24 cellular contexts compared by ENCODE assay signal in the genomic region with DNA sequence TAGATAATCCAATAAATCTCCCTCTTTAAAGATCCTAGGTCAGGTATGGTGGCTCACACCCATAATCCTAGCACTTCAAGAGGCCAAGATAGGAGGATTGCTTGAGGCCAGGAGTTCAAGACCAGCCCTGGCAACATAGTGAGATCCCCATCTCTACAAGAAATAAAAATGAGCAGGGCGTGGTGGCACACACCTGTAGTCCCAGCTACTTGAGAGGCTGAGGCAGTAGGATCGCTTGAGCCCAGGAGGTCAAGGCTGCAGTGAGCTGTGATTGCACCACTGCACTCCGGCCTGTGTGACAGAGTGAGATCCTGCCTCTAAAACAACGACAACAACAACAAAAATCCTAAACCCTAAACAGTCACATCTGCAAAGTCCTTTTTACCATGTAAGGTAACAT. TPM values are rescaled to one million over a fixed set of nuclear protein-coding genes. Genes with fewer than 3 reads are reported as not detected.
A peak's percentile ranks its signal among the peaks of the same experiment; 100 is the strongest.
DNase-seq lines count a peak whose midpoint lies in the region; ATAC-seq, FAIRE-seq and TF ChIP-seq lines count a peak whose summit lies in the region.
"Had no signal": no experiment of that assay in that cellular context is flagged by ENCODE, and none has a peak within 500 bp of the region (broad histone marks: within the 10 kb centered on the region; RNA-seq: fewer than 3 reads in every experiment).

No MANE protein-coding gene starts in this region.

- H3K36me3 ChIP-seq in HepG2 (replicated peaks in 1 of 2; ENCODE audit: control insufficient read depth in 1 of 2, insufficient read depth in 2 of 2, low read length in 2 of 2), result no peaks in the 10 kb centered on the region
- H3K36me3 ChIP-seq in right lobe of liver, result no peaks in the 10 kb centered on the region
- no peaks in the 10 kb centered on the region for H3K36me3 ChIP-seq in neural progenitor cell
- H3K36me3 ChIP-seq: BE2C, HAP-1 had no signal

- H3K27ac Mint-ChIP-seq in neural progenitor cell, result peak overlapping the region; percentile 20
- H3K27ac Mint-ChIP-seq in stimulated activated naive B cell treated with anti-CD40 and anti-IgM and Interleukin-4, amounts not matched to agents 10 μg/mL and 1 μg/mL and 100 μg/mL, for 72 hours, result peak overlapping the region; percentile 81
- H3K27ac Mint-ChIP-seq: CD4-positive, CD25-positive, alpha-beta regulatory T cell; CD8-positive, alpha-beta memory T cell had no signal

- CTCF ChIA-PET in HepG2 (lab: Yijun Ruan, JAX; ENCODE audit: low intra/inter-chr PET ratio, low total read pairs), result no interaction called here

- in situ Hi-C loops in HepG2 (cut with HindIII; ENCODE audit: extremely low pct_ligation_motif_present, low pct_unique_long_range_greater_than_20kb), result no loop called here

- H3K4me3 Mint-ChIP-seq in neural progenitor cell, result no peak overlapping the region
- no peak overlapping the region for H3K4me3 Mint-ChIP-seq in stimulated activated naive B cell treated with anti-CD40 and anti-IgM and Interleukin-4, amounts not matched to agents 10 μg/mL and 1 μg/mL and 100 μg/mL, for 72 hours
- H3K4me3 Mint-ChIP-seq: CD4-positive, CD25-positive, alpha-beta regulatory T cell; CD8-positive, alpha-beta memory T cell had no signal

- H3K9me3 ChIP-seq in HepG2 (ENCODE audit: low read length), result no peaks in the 10 kb centered on the region
- no peaks in the 10 kb centered on the region for H3K9me3 ChIP-seq in right lobe of liver
- no peaks in the 10 kb centered on the region for H3K9me3 ChIP-seq in neural progenitor cell (ENCODE audit: low read depth)
- H3K9me3 ChIP-seq: BE2C, HAP-1 had no signal

- no peak overlapping the region for H3K9ac ChIP-seq in HepG2 (ENCODE audit: insufficient read depth, low read depth, low read length)
- no peak overlapping the region for H3K9ac ChIP-seq in neural progenitor cell
- H3K9ac ChIP-seq: GM23248 had no signal

- TF ChIP-seq POLR2A in HepG2 (IDR thresholded peaks at IDR 0.05; ENCODE audit: insufficient read depth in 1 of 2, low read depth in 2 of 2, low read length in 2 of 2), result no peak
- TF ChIP-seq POLR2A in right lobe of liver (IDR thresholded peaks at IDR 0.05), result no peak

- H3K4me1 Mint-ChIP-seq in neural progenitor cell, result peaks cover 8% of the 10 kb centered on the region
- H3K4me1 Mint-ChIP-seq in stimulated activated naive B cell treated with anti-CD40 and anti-IgM and Interleukin-4, amounts not matched to agents 10 μg/mL and 1 μg/mL and 100 μg/mL, for 72 hours, result peaks cover 53 to 76% of the 10 kb centered on the region in 2 donors
- H3K4me1 Mint-ChIP-seq: CD8-positive, alpha-beta memory T cell had no signal

- no peaks in the 10 kb centered on the region for H3K36me3 Mint-ChIP-seq in neural progenitor cell
- peaks cover 29 to 36% of the 10 kb centered on the region in 2 donors for H3K36me3 Mint-ChIP-seq in stimulated activated naive B cell treated with anti-CD40 and anti-IgM and Interleukin-4, amounts not matched to agents 10 μg/mL and 1 μg/mL and 100 μg/mL, for 72 hours
- H3K36me3 Mint-ChIP-seq: CD4-positive, CD25-positive, alpha-beta regulatory T cell; CD8-positive, alpha-beta memory T cell had no signal

- no peak for FAIRE-seq in HepG2 (lab: Jason Lieb, UNC)
- FAIRE-seq: A204.1, GM12878, GM19239 had no signal

- intact Hi-C loops in HepG2 (cut with micrococcal nuclease; ENCODE audit: unreplicated experiment) (no loop called here), right lobe of liver (cut with DNase I) (no loop called here)

- no peaks in the 10 kb centered on the region for H3K9me3 Mint-ChIP-seq in neural progenitor cell
- H3K9me3 Mint-ChIP-seq in stimulated activated naive B cell treated with anti-CD40 and anti-IgM and Interleukin-4, amounts not matched to agents 10 μg/mL and 1 μg/mL and 100 μg/mL, for 72 hours, result no peaks in the 10 kb centered on the region
- H3K9me3 Mint-ChIP-seq: CD4-positive, CD25-positive, alpha-beta regulatory T cell had no signal

- H3K27me3 ChIP-seq in HepG2 (ENCODE audit: control insufficient read depth in 1 of 2, insufficient read depth in 2 of 2, low read length in 2 of 2), result peaks cover 0 to 21% of the 10 kb centered on the region in 2 experiments; a peak in 3 of 5 replicates
- H3K27me3 ChIP-seq in right lobe of liver, result no peaks in the 10 kb centered on the region
- H3K27me3 ChIP-seq in neural progenitor cell, result no peaks in the 10 kb centered on the region
- H3K27me3 ChIP-seq: BE2C had no signal

- peaks cover 8% of the 10 kb centered on the region for H3K27me3 Mint-ChIP-seq in neural progenitor cell (ENCODE audit: insufficient read depth, low read depth)
- no peaks in the 10 kb centered on the region for H3K27me3 Mint-ChIP-seq in stimulated activated naive B cell treated with anti-CD40 and anti-IgM and Interleukin-4, amounts not matched to agents 10 μg/mL and 1 μg/mL and 100 μg/mL, for 72 hours

- no peak for TF ChIP-seq EP300 in HepG2 (IDR thresholded peaks at IDR 0.05; ENCODE audit: low read depth in 2 of 2, low read length in 2 of 2)
- no peak for TF ChIP-seq EP300 in HepG2 (CRISPR knock-in tag; IDR thresholded peaks at IDR 0.05; ENCODE audit: borderline replicate concordance)

- H2AFZ ChIP-seq in HepG2 (ENCODE audit: low read length) (no peak overlapping the region), neural progenitor cell (replicated peaks) (no peak overlapping the region)
- H2AFZ ChIP-seq: GM23248 had no signal

- ATAC-seq in HepG2 (no peak), right lobe of liver (no peak), GM19397 (IDR thresholded peaks at IDR 0.05; ENCODE audit: unreplicated experiment) (no peak), HG03135 (IDR thresholded peaks at IDR 0.05; ENCODE audit: unreplicated experiment) (no peak)
- no peak for ATAC-seq in stimulated activated naive B cell treated with anti-CD40 and anti-IgM and Interleukin-4, amounts not matched to agents 10 μg/mL and 1 μg/mL and 100 μg/mL, for 72 hours (replicated peaks)

- DNase-seq in HepG2 (ENCODE audit: low spot score) (no peak), right lobe of liver (no peak), neural progenitor cell (ENCODE audit: low spot score) (no peak)
- DNase-seq in stimulated activated naive B cell treated with anti-CD40 and anti-IgM and Interleukin-4, amounts not matched to agents 10 μg/mL and 1 μg/mL and 100 μg/mL, for 72 hours, result no peak
- DNase-seq: ACHN; BE2C; C1 segment of cervical spinal cord; CD4-positive, CD25-positive, alpha-beta regulatory T cell; CD8-positive, alpha-beta memory T cell; COR-L47; DMS 273 treated with DMSO at 0.1 percent for 48 hours; DMS53; DND-41; EL; GM23248 had no signal

- H3K27ac ChIP-seq in HepG2 (ENCODE audit: extremely low read length, insufficient read depth, low read length) (no peak overlapping the region), right lobe of liver (no peak overlapping the region), neural progenitor cell (no peak overlapping the region)
- H3K27ac ChIP-seq: GM23248 had no signal

- TF ChIP-seq CTCF in HepG2 (CRISPR knock-in tag; IDR thresholded peaks at IDR 0.05), result no peak
- TF ChIP-seq CTCF in right lobe of liver (IDR thresholded peaks at IDR 0.05), result no peak
- TF ChIP-seq CTCF in neural progenitor cell (IDR thresholded peaks at IDR 0.05), result no peak

- H3K4me1 ChIP-seq in HepG2 (ENCODE audit: insufficient read depth, low read length), result peaks cover 26% of the 10 kb centered on the region
- peaks cover 0 to 4% (median 1%) of the 10 kb centered on the region in 4 donors for H3K4me1 ChIP-seq in right lobe of liver
- H3K4me1 ChIP-seq in neural progenitor cell, result no peaks in the 10 kb centered on the region
- H3K4me1 ChIP-seq: BE2C, HAP-1 had no signal

- no peaks in the 10 kb centered on the region for H4K20me1 ChIP-seq in HepG2 (ENCODE audit: insufficient read depth, low read length)
- H4K20me1 ChIP-seq in neural progenitor cell (ENCODE audit: low read depth), result no peaks in the 10 kb centered on the region

- no peaks in the 10 kb centered on the region for H3F3A ChIP-seq in neural progenitor cell (ENCODE audit: low read depth)

- H3K4me3 ChIP-seq in HepG2 (replicated peaks in 1 of 3; ENCODE audit: insufficient read depth in 1 of 3, low read depth in 2 of 3, low read length in 3 of 3), result no peak overlapping the region
- no peak overlapping the region for H3K4me3 ChIP-seq in right lobe of liver
- H3K4me3 ChIP-seq in neural progenitor cell, result no peak overlapping the region
- H3K4me3 ChIP-seq: GM12878, GM23248, HAP-1 had no signal

- POLR2A ChIA-PET in HepG2 (lab: Yijun Ruan, JAX), result interaction anchor here (2.0 kb wide), 1 partner anchor 16 kb away, joined by 11 read pairs; the partner anchor contains the start of gene CX3CL1

- no peak for TF ChIP-seq RAD21 in HepG2 (CRISPR knock-in tag; IDR thresholded peaks at IDR 0.05)

- no peak overlapping the region for H3K4me2 ChIP-seq in HepG2 (ENCODE audit: low read depth, low read length)
- no peak overlapping the region for H3K4me2 ChIP-seq in neural progenitor cell

- BruUV-seq in HepG2 (replicated peaks; lab: Mats Ljungman, UMichigan), result no TSS peak

- H3K79me2 ChIP-seq in HepG2 (ENCODE audit: insufficient read depth, low read length) (no peaks in the 10 kb centered on the region), neural progenitor cell (ENCODE audit: low read depth) (no peaks in the 10 kb centered on the region)

- WGBS in HepG2 (ENCODE audit: low lambda C conversion rate), result 27% methylated on average over 4 of the region's 4 CpGs
- 66% methylated on average over 3 of the region's 4 CpGs for WGBS in right lobe of liver (ENCODE audit: insufficient coverage, low coverage, low lambda C conversion rate, missing lambda C conversion rate)

RNA-seq across cellular contexts. Expression of gene CCL22, which starts 2.0 kb away (rescaled TPM):
- total RNA-seq in HepG2 (2016; rRNA removed; fragmentation: Illumina TruSeq; extraction: Trizol), result 0.06 TPM in 1 of 2 replicates, not detected in the other
- not detected in 2 replicates for total RNA-seq in HepG2 (2016; cell fraction: cytosol; rRNA removed; fragmentation: Illumina TruSeq; extraction: Trizol; ENCODE audit: low read depth)
- 0.06 and 0.09 TPM in 2 replicates for total RNA-seq in HepG2 (2016; cell fraction: insoluble cytoplasmic fraction; rRNA removed; fragmentation: Illumina TruSeq; extraction: Trizol)
- not detected in 2 replicates for total RNA-seq in HepG2 (2016; cell fraction: membrane; rRNA removed; fragmentation: Illumina TruSeq; extraction: Trizol)
- total RNA-seq in HepG2 (2016; cell fraction: nucleus; rRNA removed; fragmentation: Illumina TruSeq; extraction: Trizol), result 0.16 TPM in 1 of 2 replicates, not detected in the other
- polyA plus RNA-seq in HepG2 (2011; rRNA removed), result 0.04 TPM in 1 of 2 replicates, not detected in the other
- polyA plus RNA-seq in HepG2 (2011; cell fraction: cytosol; rRNA removed), result 0.01 and 0.04 TPM in 2 replicates
- polyA plus RNA-seq in HepG2 (2011; cell fraction: nucleus; rRNA removed), result 0.03 TPM in 1 of 2 replicates, not detected in the other
- 0.04 TPM in 1 of 2 replicates, not detected in the other for polyA plus RNA-seq in HepG2 (2012)
- 0.05 TPM in 1 of 2 replicates, not detected in the other for polyA plus RNA-seq in HepG2 (2016; cell fraction: cytosol; fragmentation: Illumina TruSeq; extraction: Trizol; ENCODE audit: low read depth)
- polyA plus RNA-seq in HepG2 (2016; cell fraction: insoluble cytoplasmic fraction; fragmentation: Illumina TruSeq; extraction: Trizol; ENCODE audit: low read depth), result 0.17 TPM in 1 of 2 replicates, not detected in the other
- polyA plus RNA-seq in HepG2 (2016; cell fraction: membrane; fragmentation: Illumina TruSeq; extraction: Trizol; ENCODE audit: low read depth), result 0.06 TPM in 1 of 2 replicates, not detected in the other
- polyA plus RNA-seq in HepG2 (2016; cell fraction: nucleus; fragmentation: Illumina TruSeq; extraction: Trizol; ENCODE audit: insufficient read depth, low read depth), result 0.25 TPM in 1 of 2 replicates, not detected in the other
- polyA minus RNA-seq in HepG2 (2011; rRNA and poly(A)+ RNA removed; ENCODE audit: low replicate concordance), result 0.07 TPM in 1 of 2 replicates, not detected in the other
- not detected in 2 replicates for polyA minus RNA-seq in HepG2 (2011; cell fraction: cytosol; rRNA and poly(A)+ RNA removed)
- not detected in 2 replicates for polyA minus RNA-seq in HepG2 (2011; cell fraction: nucleus; rRNA and poly(A)+ RNA removed)
- under 1 TPM in 2 of 6 experiments, not detected in 4; 0.12 to 0.16 TPM for total RNA-seq in right lobe of liver
- not detected in 2 replicates for total RNA-seq in neural progenitor cell (ENCODE audit: low replicate concordance)
- total RNA-seq: CD4-positive, CD25-positive, alpha-beta regulatory T cell; G401; GM23248; H4; HT-29 had no signal
- polyA plus RNA-seq: CD4-positive, CD25-positive, alpha-beta regulatory T cell; CD8-positive, alpha-beta memory T cell had no signal

RNA-seq across cellular contexts. Expression of gene CX3CL1, which starts 15.7 kb away (rescaled TPM):
- total RNA-seq in HepG2 (2016; rRNA removed; fragmentation: Illumina TruSeq; extraction: Trizol) (23.4 and 57.3 TPM in 2 replicates), right lobe of liver (10 to 100 TPM in 3 of 6 experiments, 1 to 10 TPM in 3; 3.3 to 20.5 (median 9.8) TPM), neural progenitor cell (ENCODE audit: low replicate concordance) (0.65 and 0.96 TPM in 2 replicates)
- 7.3 and 8.2 TPM in 2 replicates for total RNA-seq in HepG2 (2016; cell fraction: cytosol; rRNA removed; fragmentation: Illumina TruSeq; extraction: Trizol; ENCODE audit: low read depth)
- 21.6 and 59.9 TPM in 2 replicates for total RNA-seq in HepG2 (2016; cell fraction: insoluble cytoplasmic fraction; rRNA removed; fragmentation: Illumina TruSeq; extraction: Trizol)
- 22.2 and 22.7 TPM in 2 replicates for total RNA-seq in HepG2 (2016; cell fraction: membrane; rRNA removed; fragmentation: Illumina TruSeq; extraction: Trizol)
- total RNA-seq in HepG2 (2016; cell fraction: nucleus; rRNA removed; fragmentation: Illumina TruSeq; extraction: Trizol), result 62.3 and 70.4 TPM in 2 replicates
- polyA plus RNA-seq in HepG2 (2011; rRNA removed), result 60.8 and 96.8 TPM in 2 replicates
- 56.4 and 56.5 TPM in 2 replicates for polyA plus RNA-seq in HepG2 (2011; cell fraction: cytosol; rRNA removed)
- 79.9 and 86.1 TPM in 2 replicates for polyA plus RNA-seq in HepG2 (2011; cell fraction: nucleus; rRNA removed)
- 41.7 and 72.2 TPM in 2 replicates for polyA plus RNA-seq in HepG2 (2012)
- polyA plus RNA-seq in HepG2 (2016; cell fraction: cytosol; fragmentation: Illumina TruSeq; extraction: Trizol; ENCODE audit: low read depth), result 7.2 and 7.4 TPM in 2 replicates
- polyA plus RNA-seq in HepG2 (2016; cell fraction: insoluble cytoplasmic fraction; fragmentation: Illumina TruSeq; extraction: Trizol; ENCODE audit: low read depth), result 27.9 and 36.9 TPM in 2 replicates
- polyA plus RNA-seq in HepG2 (2016; cell fraction: membrane; fragmentation: Illumina TruSeq; extraction: Trizol; ENCODE audit: low read depth), result 15.0 and 15.2 TPM in 2 replicates
- 134 and 147 TPM in 2 replicates for polyA plus RNA-seq in HepG2 (2016; cell fraction: nucleus; fragmentation: Illumina TruSeq; extraction: Trizol; ENCODE audit: insufficient read depth, low read depth)
- 0.19 and 92.7 TPM in 2 replicates for polyA minus RNA-seq in HepG2 (2011; rRNA and poly(A)+ RNA removed; ENCODE audit: low replicate concordance)
- 36.8 and 44.2 TPM in 2 replicates for polyA minus RNA-seq in HepG2 (2011; cell fraction: cytosol; rRNA and poly(A)+ RNA removed)
- 38.0 and 38.2 TPM in 2 replicates for polyA minus RNA-seq in HepG2 (2011; cell fraction: nucleus; rRNA and poly(A)+ RNA removed)
- total RNA-seq: CD8-positive, alpha-beta memory T cell; G401; GM23248 had no signal
- polyA plus RNA-seq: CD4-positive, CD25-positive, alpha-beta regulatory T cell; CD8-positive, alpha-beta memory T cell; GM23248 had no signal

RNA-seq across cellular contexts. Expression of gene CCL17, which starts 48.0 kb away (rescaled TPM):
- total RNA-seq in HepG2 (2016; rRNA removed; fragmentation: Illumina TruSeq; extraction: Trizol) (not detected in 2 replicates), right lobe of liver (not detected), neural progenitor cell (ENCODE audit: low replicate concordance) (not detected in 2 replicates)
- total RNA-seq in HepG2 (2016; cell fraction: cytosol; rRNA removed; fragmentation: Illumina TruSeq; extraction: Trizol; ENCODE audit: low read depth), result not detected in 2 replicates
- not detected in 2 replicates for total RNA-seq in HepG2 (2016; cell fraction: insoluble cytoplasmic fraction; rRNA removed; fragmentation: Illumina TruSeq; extraction: Trizol)
- not detected in 2 replicates for total RNA-seq in HepG2 (2016; cell fraction: membrane; rRNA removed; fragmentation: Illumina TruSeq; extraction: Trizol)
- total RNA-seq in HepG2 (2016; cell fraction: nucleus; rRNA removed; fragmentation: Illumina TruSeq; extraction: Trizol), result not detected in 2 replicates
- polyA plus RNA-seq in HepG2 (2011; rRNA removed), result not detected in 2 replicates
- polyA plus RNA-seq in HepG2 (2011; cell fraction: cytosol; rRNA removed), result not detected in 2 replicates
- not detected in 2 replicates for polyA plus RNA-seq in HepG2 (2011; cell fraction: nucleus; rRNA removed)
- not detected in 2 replicates for polyA plus RNA-seq in HepG2 (2012)
- not detected in 2 replicates for polyA plus RNA-seq in HepG2 (2016; cell fraction: cytosol; fragmentation: Illumina TruSeq; extraction: Trizol; ENCODE audit: low read depth)
- not detected in 2 replicates for polyA plus RNA-seq in HepG2 (2016; cell fraction: insoluble cytoplasmic fraction; fragmentation: Illumina TruSeq; extraction: Trizol; ENCODE audit: low read depth)
- not detected in 2 replicates for polyA plus RNA-seq in HepG2 (2016; cell fraction: membrane; fragmentation: Illumina TruSeq; extraction: Trizol; ENCODE audit: low read depth)
- not detected in 2 replicates for polyA plus RNA-seq in HepG2 (2016; cell fraction: nucleus; fragmentation: Illumina TruSeq; extraction: Trizol; ENCODE audit: insufficient read depth, low read depth)
- not detected in 2 replicates for polyA minus RNA-seq in HepG2 (2011; rRNA and poly(A)+ RNA removed; ENCODE audit: low replicate concordance)
- not detected in 2 replicates for polyA minus RNA-seq in HepG2 (2011; cell fraction: cytosol; rRNA and poly(A)+ RNA removed)
- not detected in 2 replicates for polyA minus RNA-seq in HepG2 (2011; cell fraction: nucleus; rRNA and poly(A)+ RNA removed)
- total RNA-seq: CD4-positive, CD25-positive, alpha-beta regulatory T cell; G401; GM23248; H4; HT-29 had no signal
- polyA plus RNA-seq: CD4-positive, CD25-positive, alpha-beta regulatory T cell; CD8-positive, alpha-beta memory T cell; GM23248 had no signal
